In the genomic region with DNA sequence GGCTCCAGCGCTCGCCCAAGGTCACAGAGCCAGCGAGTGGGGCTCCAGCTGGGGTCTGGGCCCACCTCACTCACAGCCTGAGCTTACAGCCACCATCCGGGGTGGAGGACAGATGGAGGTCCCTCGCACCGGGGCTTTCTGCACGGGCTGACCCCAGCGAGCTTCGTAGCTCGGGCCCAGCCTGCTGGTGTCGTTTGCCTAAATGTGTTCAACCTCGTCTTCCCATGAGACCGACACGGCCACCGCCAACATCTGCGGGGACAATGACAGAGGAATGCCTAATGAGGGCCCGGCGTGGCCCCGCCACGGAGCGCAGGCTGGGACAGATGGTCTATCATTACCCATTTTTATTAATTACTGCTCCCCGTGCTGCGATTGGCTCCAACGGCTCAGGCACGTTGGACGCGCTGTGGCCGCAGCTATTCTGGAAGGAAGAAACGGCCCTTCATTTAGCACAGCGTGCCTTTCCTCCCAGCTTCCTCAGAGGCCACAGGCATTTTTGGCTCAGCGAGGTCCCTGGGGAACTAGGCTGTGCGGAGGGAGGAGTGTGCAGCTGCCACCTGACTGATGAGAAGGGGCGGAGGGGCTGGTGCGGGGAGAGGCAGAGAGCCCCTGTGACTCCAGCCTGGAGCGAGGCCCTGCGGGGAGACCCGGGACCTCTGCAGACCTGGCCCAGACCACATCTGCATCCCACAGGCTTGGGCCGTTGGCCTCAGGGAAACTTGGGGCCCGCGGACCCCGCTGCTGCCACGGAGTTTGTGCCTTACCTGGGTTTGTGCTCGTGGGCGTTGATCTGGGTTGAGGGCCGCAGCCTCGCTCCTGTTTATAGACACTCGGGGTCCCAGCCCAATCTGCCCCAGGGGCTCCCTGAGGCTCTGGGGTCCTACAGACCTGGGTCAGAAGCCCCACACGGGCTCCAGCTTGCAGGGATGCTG, we compare ENCODE assay signal across 10 cellular contexts. TPM values are rescaled to one million over a fixed set of nuclear protein-coding genes. Genes with fewer than 3 reads are reported as not detected.
DNase-seq lines count a peak whose midpoint lies in the region; ATAC-seq and TF ChIP-seq lines count a peak whose summit lies in the region.
"Had no signal": no experiment of that assay in that cellular context is flagged by ENCODE, and none has a peak within 500 bp of the region (broad histone marks: within the 10 kb centered on the region; RNA-seq: fewer than 3 reads in every experiment).

No MANE protein-coding gene starts in this region.

- H3K27ac Mint-ChIP-seq in WTC11 (no peak overlapping the region), T-cell (no peak overlapping the region)

- H3K4me1 Mint-ChIP-seq in WTC11 (no peaks in the 10 kb centered on the region), T-cell (no peaks in the 10 kb centered on the region)

- no peaks in the 10 kb centered on the region for H3K36me3 Mint-ChIP-seq in WTC11
- H3K36me3 Mint-ChIP-seq in T-cell: no peaks in the 10 kb centered on the region

- CTCF ChIA-PET in WTC11 (lab: Charles Lee): interaction anchor here (2.0 kb wide), 1 partner anchor 17 kb away, joined by 14 read pairs; no protein-coding TSS in a partner anchor
- CTCF ChIA-PET in T-cell (lab: Charles Lee): no interaction called here

- ATAC-seq in WTC11 (no peak), T-cell (replicated peaks in 1 of 4) (no peak)

- H3K4me3 Mint-ChIP-seq in WTC11 (no peak overlapping the region), T-cell (no peak overlapping the region)
- H3K4me3 Mint-ChIP-seq: H9 had no signal

- TF ChIP-seq CTCF in AG10803 (conservative IDR thresholded peaks at IDR 0.05; ENCODE audit: low read length): no peak
- TF ChIP-seq CTCF in astrocyte of the cerebellum (IDR thresholded peaks at IDR 0.05; ENCODE audit: low read depth, low read length, missing control alignments): no peak
- TF ChIP-seq CTCF in WTC11 (IDR thresholded peaks at IDR 0.05): no peak

- H3K9me3 Mint-ChIP-seq in WTC11: no peaks in the 10 kb centered on the region
- H3K9me3 Mint-ChIP-seq in T-cell: no peaks in the 10 kb centered on the region
- H3K9me3 Mint-ChIP-seq: H9 had no signal

- peak; percentile 81 for DNase-seq in AG10803 (ENCODE audit: low read depth)
- peak; percentile 4 for DNase-seq in NCI-H1436 treated with DMSO at 0.1 percent for 48 hours (lab: John Stamatoyannopoulos, UW)
- peak; percentile 19 for DNase-seq in astrocyte of the cerebellum (ENCODE audit: low read depth)
- DNase-seq in left kidney (ENCODE audit: low read depth, low spot score): peak; percentile 62
- no peak for DNase-seq in WTC11 (ENCODE audit: low spot score)
- DNase-seq in dermis blood vessel endothelial cell: no peak
- DNase-seq in T-cell: no peak
- DNase-seq in NCI-H226: no peak
- DNase-seq: ACHN, H9 had no signal

- in situ Hi-C loops in astrocyte of the cerebellum (cut with HindIII; ENCODE audit: low sequenced_read_pairs): no loop called here

- H3K4me3 ChIP-seq in AG10803 (ENCODE audit: low read length) (no peak overlapping the region), astrocyte of the cerebellum (ENCODE audit: low read depth, low read length) (no peak overlapping the region)

- POLR2A ChIA-PET in WTC11 (lab: Charles Lee): no interaction called here
- POLR2A ChIA-PET in T-cell (lab: Charles Lee): no interaction called here

- H3K27me3 Mint-ChIP-seq in WTC11 (ENCODE audit: low read depth): no peaks in the 10 kb centered on the region; the same call in 1 of the 2 replicates
- H3K27me3 Mint-ChIP-seq in T-cell: peaks cover 15 to 35% of the 10 kb centered on the region in 2 donors

TF ChIP-seq in WTC11, 78 proteins besides CTCF, POLR2A, EP300 and RAD21 (continues in another document):
- TF ChIP-seq FOXJ3 (CRISPR knock-in tag; IDR thresholded peaks at IDR 0.05; ENCODE audit: borderline replicate concordance): no peak
- TF ChIP-seq, protein P1, sequence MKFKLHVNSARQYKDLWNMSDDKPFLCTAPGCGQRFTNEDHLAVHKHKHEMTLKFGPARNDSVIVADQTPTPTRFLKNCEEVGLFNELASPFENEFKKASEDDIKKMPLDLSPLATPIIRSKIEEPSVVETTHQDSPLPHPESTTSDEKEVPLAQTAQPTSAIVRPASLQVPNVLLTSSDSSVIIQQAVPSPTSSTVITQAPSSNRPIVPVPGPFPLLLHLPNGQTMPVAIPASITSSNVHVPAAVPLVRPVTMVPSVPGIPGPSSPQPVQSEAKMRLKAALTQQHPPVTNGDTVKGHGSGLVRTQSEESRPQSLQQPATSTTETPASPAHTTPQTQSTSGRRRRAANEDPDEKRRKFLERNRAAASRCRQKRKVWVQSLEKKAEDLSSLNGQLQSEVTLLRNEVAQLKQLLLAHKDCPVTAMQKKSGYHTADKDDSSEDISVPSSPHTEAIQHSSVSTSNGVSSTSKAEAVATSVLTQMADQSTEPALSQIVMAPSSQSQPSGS (CRISPR knock-in tag; IDR thresholded peaks at IDR 0.05; ENCODE audit: borderline replicate concordance, low read depth): no peak
- TF ChIP-seq, protein P2, sequence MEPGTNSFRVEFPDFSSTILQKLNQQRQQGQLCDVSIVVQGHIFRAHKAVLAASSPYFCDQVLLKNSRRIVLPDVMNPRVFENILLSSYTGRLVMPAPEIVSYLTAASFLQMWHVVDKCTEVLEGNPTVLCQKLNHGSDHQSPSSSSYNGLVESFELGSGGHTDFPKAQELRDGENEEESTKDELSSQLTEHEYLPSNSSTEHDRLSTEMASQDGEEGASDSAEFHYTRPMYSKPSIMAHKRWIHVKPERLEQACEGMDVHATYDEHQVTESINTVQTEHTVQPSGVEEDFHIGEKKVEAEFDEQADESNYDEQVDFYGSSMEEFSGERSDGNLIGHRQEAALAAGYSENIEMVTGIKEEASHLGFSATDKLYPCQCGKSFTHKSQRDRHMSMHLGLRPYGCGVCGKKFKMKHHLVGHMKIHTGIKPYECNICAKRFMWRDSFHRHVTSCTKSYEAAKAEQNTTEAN (CRISPR knock-in tag; IDR thresholded peaks at IDR 0.05): no peak
- TF ChIP-seq MYBL2 (CRISPR knock-in tag; IDR thresholded peaks at IDR 0.05): no peak
- TF ChIP-seq, protein P3, sequence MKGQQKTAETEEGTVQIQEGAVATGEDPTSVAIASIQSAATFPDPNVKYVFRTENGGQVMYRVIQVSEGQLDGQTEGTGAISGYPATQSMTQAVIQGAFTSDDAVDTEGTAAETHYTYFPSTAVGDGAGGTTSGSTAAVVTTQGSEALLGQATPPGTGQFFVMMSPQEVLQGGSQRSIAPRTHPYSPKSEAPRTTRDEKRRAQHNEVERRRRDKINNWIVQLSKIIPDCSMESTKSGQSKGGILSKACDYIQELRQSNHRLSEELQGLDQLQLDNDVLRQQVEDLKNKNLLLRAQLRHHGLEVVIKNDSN (CRISPR knock-in tag; IDR thresholded peaks at IDR 0.05): no peak
- TF ChIP-seq JUN (CRISPR knock-in tag; IDR thresholded peaks at IDR 0.05): no peak
- TF ChIP-seq SMAD4 (CRISPR knock-in tag; IDR thresholded peaks at IDR 0.05): no peak
- TF ChIP-seq, protein P4, sequence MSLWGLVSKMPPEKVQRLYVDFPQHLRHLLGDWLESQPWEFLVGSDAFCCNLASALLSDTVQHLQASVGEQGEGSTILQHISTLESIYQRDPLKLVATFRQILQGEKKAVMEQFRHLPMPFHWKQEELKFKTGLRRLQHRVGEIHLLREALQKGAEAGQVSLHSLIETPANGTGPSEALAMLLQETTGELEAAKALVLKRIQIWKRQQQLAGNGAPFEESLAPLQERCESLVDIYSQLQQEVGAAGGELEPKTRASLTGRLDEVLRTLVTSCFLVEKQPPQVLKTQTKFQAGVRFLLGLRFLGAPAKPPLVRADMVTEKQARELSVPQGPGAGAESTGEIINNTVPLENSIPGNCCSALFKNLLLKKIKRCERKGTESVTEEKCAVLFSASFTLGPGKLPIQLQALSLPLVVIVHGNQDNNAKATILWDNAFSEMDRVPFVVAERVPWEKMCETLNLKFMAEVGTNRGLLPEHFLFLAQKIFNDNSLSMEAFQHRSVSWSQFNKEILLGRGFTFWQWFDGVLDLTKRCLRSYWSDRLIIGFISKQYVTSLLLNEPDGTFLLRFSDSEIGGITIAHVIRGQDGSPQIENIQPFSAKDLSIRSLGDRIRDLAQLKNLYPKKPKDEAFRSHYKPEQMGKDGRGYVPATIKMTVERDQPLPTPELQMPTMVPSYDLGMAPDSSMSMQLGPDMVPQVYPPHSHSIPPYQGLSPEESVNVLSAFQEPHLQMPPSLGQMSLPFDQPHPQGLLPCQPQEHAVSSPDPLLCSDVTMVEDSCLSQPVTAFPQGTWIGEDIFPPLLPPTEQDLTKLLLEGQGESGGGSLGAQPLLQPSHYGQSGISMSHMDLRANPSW (CRISPR knock-in tag; conservative IDR thresholded peaks at IDR 0.05; ENCODE audit: low read depth): no peak
- TF ChIP-seq ZBTB21 (CRISPR knock-in tag; IDR thresholded peaks at IDR 0.05; ENCODE audit: borderline replicate concordance): no peak
- TF ChIP-seq, protein P5, sequence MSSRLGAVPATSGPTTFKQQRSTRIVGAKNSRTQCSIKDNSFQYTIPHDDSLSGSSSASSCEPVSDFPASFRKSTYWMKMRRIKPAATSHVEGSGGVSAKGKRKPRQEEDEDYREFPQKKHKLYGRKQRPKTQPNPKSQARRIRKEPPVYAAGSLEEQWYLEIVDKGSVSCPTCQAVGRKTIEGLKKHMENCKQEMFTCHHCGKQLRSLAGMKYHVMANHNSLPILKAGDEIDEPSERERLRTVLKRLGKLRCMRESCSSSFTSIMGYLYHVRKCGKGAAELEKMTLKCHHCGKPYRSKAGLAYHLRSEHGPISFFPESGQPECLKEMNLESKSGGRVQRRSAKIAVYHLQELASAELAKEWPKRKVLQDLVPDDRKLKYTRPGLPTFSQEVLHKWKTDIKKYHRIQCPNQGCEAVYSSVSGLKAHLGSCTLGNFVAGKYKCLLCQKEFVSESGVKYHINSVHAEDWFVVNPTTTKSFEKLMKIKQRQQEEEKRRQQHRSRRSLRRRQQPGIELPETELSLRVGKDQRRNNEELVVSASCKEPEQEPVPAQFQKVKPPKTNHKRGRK (CRISPR knock-in tag; IDR thresholded peaks at IDR 0.05; ENCODE audit: borderline replicate concordance): no peak

RNA-seq across cellular contexts. Expression of a gene that starts 22.9 kb away (rescaled TPM):
- total RNA-seq in WTC11 (2021) (4.1 to 4.6 TPM (median 4.4 TPM) in 3 replicates), dermis blood vessel endothelial cell (0.56 and 1.2 TPM in 2 replicates), T-cell (under 1 TPM in 3 of 5 donors, not detected in 2; 0.06 to 0.12 (median 0.07) TPM)

Comparison
In these comparisons a context has a peak if more than half of its experiments do, and no peak if none do; other contexts are left out.
1. DNase-seq: peak in AG10803 (single experiment), NCI-H1436 treated with DMSO at 0.1 percent for 48 hours (single experiment), astrocyte of the cerebellum (single experiment) and left kidney (single experiment); none in WTC11 (single experiment), dermis blood vessel endothelial cell (single experiment), T-cell (0 of 34) and NCI-H226 (single experiment).